ENCODE assay signal across 7 cellular contexts in the genomic region with DNA sequence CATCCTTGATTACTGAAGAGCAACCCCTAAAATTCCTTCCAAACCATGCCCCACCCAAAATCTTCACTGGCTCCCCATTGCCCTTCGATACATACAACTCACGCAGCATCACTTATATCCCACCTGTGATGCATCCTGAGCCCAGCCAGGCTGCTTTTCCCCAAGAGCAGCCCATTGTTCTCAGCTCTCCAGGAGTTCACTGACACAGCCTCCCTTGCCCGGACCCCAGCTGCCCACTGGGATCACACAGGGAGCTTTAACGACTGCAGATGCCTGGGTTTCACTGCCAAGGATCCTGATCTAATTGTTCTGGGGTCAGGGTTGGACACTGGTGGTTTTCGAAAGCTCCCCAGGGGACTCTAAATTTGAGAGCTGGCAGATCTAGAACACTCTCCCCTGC. TPM values are rescaled to one million over a fixed set of nuclear protein-coding genes. Genes with fewer than 3 reads are reported as not detected.
"Had no signal": no experiment of that assay in that cellular context is flagged by ENCODE, and none has a peak within 500 bp of the region (broad histone marks: within the 10 kb centered on the region; RNA-seq: fewer than 3 reads in every experiment).

No MANE protein-coding gene starts in this region.

RNA-seq across cellular contexts. Expression of gene DSCAML1, which starts 33.6 kb away (rescaled TPM):
- total RNA-seq: HT-29, LHCN-M2, MCF 10A, NCI-H460, OCI-LY7, PC-3, SK-MEL-5 had no signal
